20 cellular contexts compared by ENCODE assay signal in the genomic region with DNA sequence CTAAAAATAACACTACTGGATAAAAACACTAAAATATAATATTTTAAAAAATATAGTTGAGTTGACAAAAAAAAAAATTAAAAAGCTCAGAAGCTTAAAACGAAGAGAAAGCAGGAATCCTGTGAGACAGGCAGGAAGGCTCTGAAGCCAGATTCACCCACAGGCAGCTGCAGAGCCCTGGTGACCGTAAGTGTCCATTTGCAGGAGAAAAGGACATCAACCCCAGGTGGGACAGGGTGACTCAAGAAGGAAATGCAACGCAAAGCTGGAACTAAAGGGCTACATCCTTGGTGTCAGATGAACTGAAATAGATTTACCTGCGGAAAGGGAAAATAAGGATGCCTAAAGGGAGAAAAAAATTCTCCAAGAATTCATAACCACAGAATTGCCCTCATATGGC. TPM values are rescaled to one million over a fixed set of nuclear protein-coding genes. Genes with fewer than 3 reads are reported as not detected.
A peak's percentile ranks its signal among the peaks of the same experiment; 100 is the strongest.
DNase-seq lines count a peak whose midpoint lies in the region; ATAC-seq and TF ChIP-seq lines count a peak whose summit lies in the region.
"Had no signal": no experiment of that assay in that cellular context is flagged by ENCODE, and none has a peak within 500 bp of the region (broad histone marks: within the 10 kb centered on the region; RNA-seq: fewer than 3 reads in every experiment).

No MANE protein-coding gene starts in this region.

- ATAC-seq in activated T-cell treated with anti-CD3 and anti-CD28 coated beads, Interleukin-2, amount 50 U/mL, for 72 hours (replicated peaks in 1 of 2) = no peak
- ATAC-seq in activated T-helper 17 cell treated with anti-CD3 and anti-CD28 coated beads, Interleukin-2, amount 50 U/mL, for 72 hours (replicated peaks) = no peak
- no peak for ATAC-seq in stimulated activated memory B cell treated with anti-CD40 and anti-IgM and Interleukin-4, amounts not matched to agents 10 μg/mL and 1 μg/mL and 100 μg/mL, for 72 hours
- ATAC-seq in HG03432 (IDR thresholded peaks at IDR 0.05; ENCODE audit: unreplicated experiment) = no peak
- ATAC-seq: HepG2, Panc1 had no signal

- no peak overlapping the region for H3K4me3 Mint-ChIP-seq in activated T-cell treated with anti-CD3 and anti-CD28 coated beads, Interleukin-2, amount 50 U/mL, for 72 hours
- H3K4me3 Mint-ChIP-seq in activated T-helper 17 cell treated with anti-CD3 and anti-CD28 coated beads, Interleukin-2, amount 50 U/mL, for 72 hours = no peak overlapping the region
- H3K4me3 Mint-ChIP-seq in stimulated activated memory B cell treated with anti-CD40 and anti-IgM and Interleukin-4, amounts not matched to agents 10 μg/mL and 1 μg/mL and 100 μg/mL, for 72 hours = no peak overlapping the region

- H3K27me3 Mint-ChIP-seq in activated T-cell treated with anti-CD3 and anti-CD28 coated beads, Interleukin-2, amount 50 U/mL, for 72 hours (ENCODE audit: low read depth) = no peaks in the 10 kb centered on the region
- no peaks in the 10 kb centered on the region for H3K27me3 Mint-ChIP-seq in activated T-helper 17 cell treated with anti-CD3 and anti-CD28 coated beads, Interleukin-2, amount 50 U/mL, for 72 hours
- no peaks in the 10 kb centered on the region for H3K27me3 Mint-ChIP-seq in stimulated activated memory B cell treated with anti-CD40 and anti-IgM and Interleukin-4, amounts not matched to agents 10 μg/mL and 1 μg/mL and 100 μg/mL, for 72 hours

- no peak overlapping the region for H3K27ac ChIP-seq in left ventricle myocardium inferior (replicated peaks)
- H3K27ac ChIP-seq: C4-2B had no signal

- H3K4me1 Mint-ChIP-seq in activated T-cell treated with anti-CD3 and anti-CD28 coated beads, Interleukin-2, amount 50 U/mL, for 72 hours (ENCODE audit: low read depth) = peaks cover 45% of the 10 kb centered on the region
- peaks cover 33% of the 10 kb centered on the region for H3K4me1 Mint-ChIP-seq in activated T-helper 17 cell treated with anti-CD3 and anti-CD28 coated beads, Interleukin-2, amount 50 U/mL, for 72 hours
- peaks cover 29% of the 10 kb centered on the region for H3K4me1 Mint-ChIP-seq in stimulated activated memory B cell treated with anti-CD40 and anti-IgM and Interleukin-4, amounts not matched to agents 10 μg/mL and 1 μg/mL and 100 μg/mL, for 72 hours

- no peaks in the 10 kb centered on the region for H3K9me3 ChIP-seq in left ventricle myocardium inferior (replicated peaks)
- H3K9me3 ChIP-seq: Caco-2, HAP-1 had no signal

- no peak overlapping the region for H3K4me3 ChIP-seq in left ventricle myocardium inferior
- H3K4me3 ChIP-seq: HAP-1 had no signal

- H3K4me1 ChIP-seq in left ventricle myocardium inferior = peaks cover 31% of the 10 kb centered on the region
- H3K4me1 ChIP-seq: Caco-2 had no signal

- peak overlapping the region; percentile 27 for H3K27ac Mint-ChIP-seq in activated T-cell treated with anti-CD3 and anti-CD28 coated beads, Interleukin-2, amount 50 U/mL, for 72 hours
- H3K27ac Mint-ChIP-seq in activated T-helper 17 cell treated with anti-CD3 and anti-CD28 coated beads, Interleukin-2, amount 50 U/mL, for 72 hours = peak overlapping the region; percentile 21
- H3K27ac Mint-ChIP-seq in stimulated activated memory B cell treated with anti-CD40 and anti-IgM and Interleukin-4, amounts not matched to agents 10 μg/mL and 1 μg/mL and 100 μg/mL, for 72 hours = peak overlapping the region; percentile 11

- TF ChIP-seq CTCF in left ventricle myocardium inferior (IDR thresholded peaks at IDR 0.05; ENCODE audit: borderline replicate concordance) = no peak

- no peaks in the 10 kb centered on the region for H3K27me3 ChIP-seq in left ventricle myocardium inferior (ENCODE audit: low read depth)

- peaks cover 57% of the 10 kb centered on the region for H3K36me3 ChIP-seq in left ventricle myocardium inferior

- DNase-seq in activated T-cell treated with anti-CD3 and anti-CD28 coated beads, Interleukin-2, amount 50 U/mL, for 72 hours = no peak
- no peak for DNase-seq in activated T-cell treated with anti-CD3 and anti-CD28 coated beads, Interleukin-2, amount 50 U/mL, for 1 hour
- peak; percentile 25 for DNase-seq in iPS DF 4.7 (ENCODE audit: extremely low read depth, low spot score)
- no peak for DNase-seq in COLO668 (lab: John Stamatoyannopoulos, UW; ENCODE audit: unreplicated experiment)
- DNase-seq in left ventricle myocardium inferior = no peak
- DNase-seq: Caco-2, DMS53, Karpas-422, MM.1S, NCI-H1105, NCI-H1930, NCI-H2171, NCI-H774 had no signal

- H3K36me3 Mint-ChIP-seq in activated T-cell treated with anti-CD3 and anti-CD28 coated beads, Interleukin-2, amount 50 U/mL, for 72 hours (ENCODE audit: insufficient read depth in 2 of 2) = peaks cover 7 to 16% of the 10 kb centered on the region in 2 donors
- H3K36me3 Mint-ChIP-seq in activated T-helper 17 cell treated with anti-CD3 and anti-CD28 coated beads, Interleukin-2, amount 50 U/mL, for 72 hours (ENCODE audit: low read depth) = peaks cover 86% of the 10 kb centered on the region
- peaks cover 67% of the 10 kb centered on the region for H3K36me3 Mint-ChIP-seq in stimulated activated memory B cell treated with anti-CD40 and anti-IgM and Interleukin-4, amounts not matched to agents 10 μg/mL and 1 μg/mL and 100 μg/mL, for 72 hours

- H3K9me3 Mint-ChIP-seq in activated T-cell treated with anti-CD3 and anti-CD28 coated beads, Interleukin-2, amount 50 U/mL, for 72 hours = no peaks in the 10 kb centered on the region
- no peaks in the 10 kb centered on the region for H3K9me3 Mint-ChIP-seq in activated T-helper 17 cell treated with anti-CD3 and anti-CD28 coated beads, Interleukin-2, amount 50 U/mL, for 72 hours
- H3K9me3 Mint-ChIP-seq in stimulated activated memory B cell treated with anti-CD40 and anti-IgM and Interleukin-4, amounts not matched to agents 10 μg/mL and 1 μg/mL and 100 μg/mL, for 72 hours = no peaks in the 10 kb centered on the region

- intact Hi-C loops in left ventricle myocardium inferior (cut with micrococcal nuclease) = no loop called here

RNA-seq across cellular contexts. Expression of gene USP24, which starts 46.8 kb away (rescaled TPM):
- 10 to 100 TPM; 46.1 to 46.2 TPM for total RNA-seq in activated T-cell treated with anti-CD3 and anti-CD28 coated beads, Interleukin-2, amount 50 U/mL, for 72 hours
- 10 to 100 TPM; 40.8 to 41.6 TPM for total RNA-seq in activated T-helper 17 cell treated with anti-CD3 and anti-CD28 coated beads, Interleukin-2, amount 50 U/mL, for 72 hours
- total RNA-seq in left ventricle myocardium inferior = 39.5 TPM
